ENCODE assay signal across 7 cellular contexts in the genomic region with DNA sequence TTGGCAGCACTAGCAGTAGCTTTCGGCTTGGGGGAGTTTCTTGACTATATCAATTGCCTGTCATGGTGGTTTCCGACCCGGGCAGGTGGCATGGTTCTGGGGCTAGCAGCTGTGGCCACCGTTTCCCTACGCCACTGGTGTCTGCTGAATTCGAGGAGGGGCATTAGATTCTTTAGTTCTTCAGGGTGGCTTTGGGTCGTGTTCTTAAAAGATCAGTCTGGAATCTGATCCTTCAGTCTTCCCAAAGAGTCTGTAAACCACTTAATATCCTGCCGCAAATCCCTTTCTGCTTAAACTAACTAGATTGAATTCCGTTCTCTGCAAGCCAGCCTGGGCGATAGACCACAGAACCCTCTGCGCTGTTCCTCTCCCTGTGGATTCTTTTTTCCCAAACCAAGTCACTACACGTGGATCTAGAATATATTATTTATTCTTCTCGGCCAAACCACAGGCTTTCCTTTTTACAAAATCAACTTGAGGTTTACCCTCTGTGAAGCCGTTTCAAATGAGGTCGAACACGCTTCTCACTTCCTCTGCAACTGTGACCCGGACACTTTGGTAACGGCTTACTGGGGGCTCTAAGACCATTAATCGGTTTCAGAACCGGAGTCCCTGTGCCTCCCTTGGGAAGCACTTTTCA. TPM values are rescaled to one million over a fixed set of nuclear protein-coding genes. Genes with fewer than 3 reads are reported as not detected.
DNase-seq lines count a peak whose midpoint lies in the region; ATAC-seq and TF ChIP-seq lines count a peak whose summit lies in the region.

No MANE protein-coding gene starts in this region.

- no peak overlapping the region for H3K4me2 ChIP-seq in PC-9

- DNase-seq in PC-9, result no peak
- peak; percentile 70 for DNase-seq in fibroblast of peridontal ligament (ENCODE audit: extremely low read depth)
- no peak for DNase-seq in NCI-H128 (lab: John Stamatoyannopoulos, UW; ENCODE audit: unreplicated experiment)

- H3K9me2 ChIP-seq in PC-9 (ENCODE audit: insufficient read depth), result no peaks in the 10 kb centered on the region

- H3K4me3 ChIP-seq in PC-9 (no peak overlapping the region), skin epidermis (peak overlapping the region; percentile 30 to 56 (median 47))

- intact Hi-C loops in PC-9 (cut with micrococcal nuclease; ENCODE audit: unreplicated experiment), result no loop called here

- no peaks in the 10 kb centered on the region for H4K20me1 ChIP-seq in PC-9 (ENCODE audit: insufficient read depth)

- no peak for TF ChIP-seq CTCF in PC-9 (conservative IDR thresholded peaks at IDR 0.05)

- H3K27ac ChIP-seq in PC-9 (no peak overlapping the region), skin epidermis (peak overlapping the region in 20 of 21 experiments; percentile 57 to 87 (median 82))

- no peak overlapping the region for H2AFZ ChIP-seq in PC-9

- ATAC-seq in GM19463 (IDR thresholded peaks at IDR 0.05; ENCODE audit: unreplicated experiment) (peak; percentile 53), HG02571 (IDR thresholded peaks at IDR 0.05; ENCODE audit: unreplicated experiment) (no peak), HG03108 (IDR thresholded peaks at IDR 0.05; ENCODE audit: unreplicated experiment) (no peak)

- CTCF ChIA-PET in PC-9 (lab: Charles Lee), result interaction anchor here (0.6 kb wide), 1 partner anchor 300 kb away, joined by 3 read pairs; no protein-coding TSS in a partner anchor

- TSS peak; percentile 64 for BruUV-seq in PC-9 (replicated peaks; lab: Mats Ljungman, UMichigan)

- H3K4me1 ChIP-seq in PC-9 (replicated peaks; ENCODE audit: insufficient read depth), result no peaks in the 10 kb centered on the region

- POLR2A ChIA-PET in PC-9 (lab: Charles Lee; ENCODE audit: unreplicated experiment), result interaction anchor here (0.7 kb wide), 1 partner anchor 362 kb away, joined by 3 read pairs; no protein-coding TSS in a partner anchor

- no peaks in the 10 kb centered on the region for H3K9me3 ChIP-seq in PC-9 (ENCODE audit: insufficient read depth, low read depth)

- H3K27me3 ChIP-seq in PC-9 (ENCODE audit: insufficient read depth, low read depth), result no peaks in the 10 kb centered on the region

- no peaks in the 10 kb centered on the region for H3F3A ChIP-seq in PC-9 (ENCODE audit: insufficient read depth, low read depth)

- no peaks in the 10 kb centered on the region for H3K79me2 ChIP-seq in PC-9 (ENCODE audit: low read depth)

- no peaks in the 10 kb centered on the region for H3K36me3 ChIP-seq in PC-9 (ENCODE audit: low read depth)

RNA-seq across cellular contexts. Expression of a gene that starts 55.4 kb away (rescaled TPM):
- 16.2 and 18.6 TPM in 2 replicates for total RNA-seq in PC-9 (2021)
